ENCODE assay signal across 16 cellular contexts in the genomic region with DNA sequence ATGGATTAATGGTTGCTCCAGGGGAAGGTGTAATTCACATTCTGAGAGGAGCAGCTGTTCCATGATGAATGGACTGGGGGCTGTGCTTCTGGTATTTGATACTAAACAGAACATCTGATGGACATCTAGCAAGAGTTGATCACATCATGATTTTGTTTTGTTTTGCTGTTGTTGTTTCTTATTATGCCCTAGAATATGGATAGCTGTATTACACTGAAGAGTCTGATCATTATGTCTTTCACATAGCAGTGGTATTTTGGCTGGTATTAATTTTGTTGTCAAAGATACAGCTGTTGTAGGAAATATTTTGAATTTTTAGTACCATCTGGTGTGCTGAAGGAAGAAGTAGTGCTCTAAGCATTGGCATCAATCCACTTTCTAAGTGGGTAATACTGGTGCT.
DNase-seq lines count a peak whose midpoint lies in the region; ATAC-seq and TF ChIP-seq lines count a peak whose summit lies in the region.
"Had no signal": no experiment of that assay in that cellular context is flagged by ENCODE, and none has a peak within 500 bp of the region (broad histone marks: within the 10 kb centered on the region; RNA-seq: fewer than 3 reads in every experiment).

No MANE protein-coding gene starts in this region.

- no peaks in the 10 kb centered on the region for H4K20me1 ChIP-seq in SK-N-SH (ENCODE audit: insufficient read depth)
- H4K20me1 ChIP-seq: BLaER1 treated with 17β-estradiol and CSF1 and Interleukin-3, amounts not matched to agents 10 nM and 100 nM had no signal

- H3K79me2 ChIP-seq in SK-N-SH (ENCODE audit: insufficient read depth): no peaks in the 10 kb centered on the region

- H3F3A ChIP-seq in SK-N-SH (replicated peaks; ENCODE audit: insufficient read depth): no peaks in the 10 kb centered on the region

- H3K4me3 Mint-ChIP-seq in T-helper 17 cell: no peak overlapping the region
- no peak overlapping the region for H3K4me3 Mint-ChIP-seq in activated naive CD4-positive, alpha-beta T cell treated with anti-CD3 and anti-CD28 coated beads, Interleukin-2, amount 10 ng/mL, durations not matched to agents 7 days and 5 days
- H3K4me3 Mint-ChIP-seq: CD4-positive, CD25-positive, alpha-beta regulatory T cell; GM23338 had no signal

- H3K27me3 Mint-ChIP-seq in T-helper 17 cell: no peaks in the 10 kb centered on the region
- no peaks in the 10 kb centered on the region for H3K27me3 Mint-ChIP-seq in activated naive CD4-positive, alpha-beta T cell treated with anti-CD3 and anti-CD28 coated beads, Interleukin-2, amount 10 ng/mL, durations not matched to agents 7 days and 5 days
- H3K27me3 Mint-ChIP-seq: CD4-positive, CD25-positive, alpha-beta regulatory T cell had no signal

- H3K4me2 ChIP-seq in SK-N-SH: no peak overlapping the region
- H3K4me2 ChIP-seq: BLaER1 treated with 17β-estradiol and CSF1 and Interleukin-3, amounts not matched to agents 10 nM and 100 nM; GM23338 had no signal

- TF ChIP-seq RAD21 in SK-N-SH (IDR thresholded peaks at IDR 0.05; ENCODE audit: low read length): no peak

- DNase-seq in SK-N-SH: peak; percentile 38
- DNase-seq in NCI-H524 (lab: John Stamatoyannopoulos, UW): peak; percentile 42 to 68
- DNase-seq in myocyte (ENCODE audit: low read depth): peak; percentile 73
- no peak for DNase-seq in T-helper 17 cell
- no peak for DNase-seq in activated naive CD4-positive, alpha-beta T cell treated with anti-CD3 and anti-CD28 coated beads, Interleukin-2, amount 10 ng/mL, durations not matched to agents 7 days and 5 days
- DNase-seq: ACHN; Calu3; CD4-positive, CD25-positive, alpha-beta regulatory T cell; DMS153; DMS79 treated with DMSO at 0.1 percent for 48 hours; EL; H7 had no signal

- H3K36me3 ChIP-seq in SK-N-SH (replicated peaks in 1 of 2; ENCODE audit: control insufficient read depth in 1 of 2, insufficient read depth in 2 of 2, low read length in 1 of 2): no peaks in the 10 kb centered on the region
- H3K36me3 ChIP-seq: BLaER1 treated with 17β-estradiol and CSF1 and Interleukin-3, amounts not matched to agents 10 nM and 100 nM had no signal

- TF ChIP-seq EP300 in SK-N-SH (IDR thresholded peaks at IDR 0.05; ENCODE audit: borderline replicate concordance in 1 of 2, low read depth in 1 of 2, low read length in 1 of 2): peak in 1 of 2 experiments; percentile 76; a peak in 1 of 4 replicates

- H3K36me3 Mint-ChIP-seq in T-helper 17 cell (ENCODE audit: low read depth): no peaks in the 10 kb centered on the region
- H3K36me3 Mint-ChIP-seq in activated naive CD4-positive, alpha-beta T cell treated with anti-CD3 and anti-CD28 coated beads, Interleukin-2, amount 10 ng/mL, durations not matched to agents 7 days and 5 days: no peaks in the 10 kb centered on the region
- H3K36me3 Mint-ChIP-seq: CD4-positive, CD25-positive, alpha-beta regulatory T cell had no signal

- H3K4me1 ChIP-seq in SK-N-SH (ENCODE audit: control insufficient read depth in 1 of 2, insufficient read depth in 2 of 2, low read depth in 1 of 2, low read length in 1 of 2): no peaks in the 10 kb centered on the region; a peak in 1 of 4 replicates
- H3K4me1 ChIP-seq: BLaER1 treated with 17β-estradiol and CSF1 and Interleukin-3, amounts not matched to agents 10 nM and 100 nM had no signal

- peak overlapping the region in 1 of 2 experiments; percentile 34; a peak in 1 of 4 replicates for H3K27ac ChIP-seq in SK-N-SH (ENCODE audit: low read depth in 2 of 2, low read length in 1 of 2)
- H3K27ac ChIP-seq: BLaER1 treated with 17β-estradiol and CSF1 and Interleukin-3, amounts not matched to agents 10 nM and 100 nM had no signal

- CTCF ChIA-PET in SK-N-SH (lab: Yijun Ruan, JAX): interaction anchor here (0.6 to 1.7 kb wide), 5 partner anchors 13 to 1173 kb away, joined by 3 to 7 read pairs (median 4); no protein-coding TSS in a partner anchor
- CTCF ChIA-PET in activated naive CD4-positive, alpha-beta T cell treated with anti-CD3 and anti-CD28 coated beads, Interleukin-2, amount 10 ng/mL, durations not matched to agents 7 days and 5 days (lab: Charles Lee): no interaction called here

- ATAC-seq in SK-N-SH treated with all-trans-retinoic acid at 6 μM for 48 hours: no peak
- ATAC-seq in T-helper 17 cell: no peak
- no peak for ATAC-seq in GM18873 (IDR thresholded peaks at IDR 0.05; ENCODE audit: low FRiP score, unreplicated experiment)
- ATAC-seq: GM23338 had no signal

- POLR2A ChIA-PET in SK-N-SH (lab: Yijun Ruan, JAX): no interaction called here

- no peaks in the 10 kb centered on the region for H3K9me2 ChIP-seq in SK-N-SH

- no peak overlapping the region for H2AFZ ChIP-seq in SK-N-SH (ENCODE audit: low read depth)
- H2AFZ ChIP-seq: GM23338 had no signal

- no peaks in the 10 kb centered on the region for H3K27me3 ChIP-seq in SK-N-SH (ENCODE audit: insufficient read depth)
- H3K27me3 ChIP-seq: BLaER1 treated with 17β-estradiol and CSF1 and Interleukin-3, amounts not matched to agents 10 nM and 100 nM had no signal

- no peak overlapping the region for H3K27ac Mint-ChIP-seq in T-helper 17 cell
- H3K27ac Mint-ChIP-seq in activated naive CD4-positive, alpha-beta T cell treated with anti-CD3 and anti-CD28 coated beads, Interleukin-2, amount 10 ng/mL, durations not matched to agents 7 days and 5 days: no peak overlapping the region
- H3K27ac Mint-ChIP-seq: CD4-positive, CD25-positive, alpha-beta regulatory T cell; GM23338 had no signal

- no peak overlapping the region for H3K9ac ChIP-seq in SK-N-SH
- H3K9ac ChIP-seq: BLaER1 treated with 17β-estradiol and CSF1 and Interleukin-3, amounts not matched to agents 10 nM and 100 nM had no signal

- no peaks in the 10 kb centered on the region for H3K4me1 Mint-ChIP-seq in T-helper 17 cell
- no peaks in the 10 kb centered on the region for H3K4me1 Mint-ChIP-seq in activated naive CD4-positive, alpha-beta T cell treated with anti-CD3 and anti-CD28 coated beads, Interleukin-2, amount 10 ng/mL, durations not matched to agents 7 days and 5 days
- H3K4me1 Mint-ChIP-seq: CD4-positive, CD25-positive, alpha-beta regulatory T cell; GM23338 had no signal

- TF ChIP-seq CTCF in SK-N-SH (IDR thresholded peaks at IDR 0.05): no peak

- H3K4me3 ChIP-seq in SK-N-SH (ENCODE audit: low read depth in 2 of 2, low read length in 1 of 2): no peak overlapping the region
- H3K4me3 ChIP-seq: BLaER1 treated with 17β-estradiol and CSF1 and Interleukin-3, amounts not matched to agents 10 nM and 100 nM; GM23338 had no signal

- H3K9me3 ChIP-seq in SK-N-SH: no peaks in the 10 kb centered on the region; the same call in 1 of the 2 replicates
- H3K9me3 ChIP-seq in T-helper 17 cell (ENCODE audit: control insufficient read depth, low read length, poor library complexity, severe bottlenecking): no peaks in the 10 kb centered on the region
- H3K9me3 ChIP-seq: BLaER1 treated with 17β-estradiol and CSF1 and Interleukin-3, amounts not matched to agents 10 nM and 100 nM had no signal

- no peaks in the 10 kb centered on the region for H3K9me3 Mint-ChIP-seq in activated naive CD4-positive, alpha-beta T cell treated with anti-CD3 and anti-CD28 coated beads, Interleukin-2, amount 10 ng/mL, durations not matched to agents 7 days and 5 days
- H3K9me3 Mint-ChIP-seq: GM23338 had no signal

TF ChIP-seq in SK-N-SH, 30 proteins besides CTCF, POLR2A, EP300 and RAD21 (continues in another document):
- TF ChIP-seq, protein P1, sequence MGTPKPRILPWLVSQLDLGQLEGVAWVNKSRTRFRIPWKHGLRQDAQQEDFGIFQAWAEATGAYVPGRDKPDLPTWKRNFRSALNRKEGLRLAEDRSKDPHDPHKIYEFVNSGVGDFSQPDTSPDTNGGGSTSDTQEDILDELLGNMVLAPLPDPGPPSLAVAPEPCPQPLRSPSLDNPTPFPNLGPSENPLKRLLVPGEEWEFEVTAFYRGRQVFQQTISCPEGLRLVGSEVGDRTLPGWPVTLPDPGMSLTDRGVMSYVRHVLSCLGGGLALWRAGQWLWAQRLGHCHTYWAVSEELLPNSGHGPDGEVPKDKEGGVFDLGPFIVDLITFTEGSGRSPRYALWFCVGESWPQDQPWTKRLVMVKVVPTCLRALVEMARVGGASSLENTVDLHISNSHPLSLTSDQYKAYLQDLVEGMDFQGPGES (IDR thresholded peaks at IDR 0.05; ENCODE audit: low read depth, low read length): no peak
- TF ChIP-seq, protein P2, sequence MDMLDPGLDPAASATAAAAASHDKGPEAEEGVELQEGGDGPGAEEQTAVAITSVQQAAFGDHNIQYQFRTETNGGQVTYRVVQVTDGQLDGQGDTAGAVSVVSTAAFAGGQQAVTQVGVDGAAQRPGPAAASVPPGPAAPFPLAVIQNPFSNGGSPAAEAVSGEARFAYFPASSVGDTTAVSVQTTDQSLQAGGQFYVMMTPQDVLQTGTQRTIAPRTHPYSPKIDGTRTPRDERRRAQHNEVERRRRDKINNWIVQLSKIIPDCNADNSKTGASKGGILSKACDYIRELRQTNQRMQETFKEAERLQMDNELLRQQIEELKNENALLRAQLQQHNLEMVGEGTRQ (IDR thresholded peaks at IDR 0.05; ENCODE audit: borderline replicate concordance, low read depth, low read length): no peak
- no peak for TF ChIP-seq FOXM1 (IDR thresholded peaks at IDR 0.05; ENCODE audit: low read depth)
- no peak for TF ChIP-seq YY1 (IDR thresholded peaks at IDR 0.05; ENCODE audit: low read depth)
- TF ChIP-seq ELF1 (IDR thresholded peaks at IDR 0.05): no peak
- no peak for TF ChIP-seq SMC3 (IDR thresholded peaks at IDR 0.05; ENCODE audit: low read depth, low read length)

TF ChIP-seq in SK-N-SH treated with all-trans-retinoic acid at 6 μM for 48 hours, 23 proteins besides CTCF, POLR2A, EP300 and RAD21 (continues in another document):
- TF ChIP-seq, protein P3, sequence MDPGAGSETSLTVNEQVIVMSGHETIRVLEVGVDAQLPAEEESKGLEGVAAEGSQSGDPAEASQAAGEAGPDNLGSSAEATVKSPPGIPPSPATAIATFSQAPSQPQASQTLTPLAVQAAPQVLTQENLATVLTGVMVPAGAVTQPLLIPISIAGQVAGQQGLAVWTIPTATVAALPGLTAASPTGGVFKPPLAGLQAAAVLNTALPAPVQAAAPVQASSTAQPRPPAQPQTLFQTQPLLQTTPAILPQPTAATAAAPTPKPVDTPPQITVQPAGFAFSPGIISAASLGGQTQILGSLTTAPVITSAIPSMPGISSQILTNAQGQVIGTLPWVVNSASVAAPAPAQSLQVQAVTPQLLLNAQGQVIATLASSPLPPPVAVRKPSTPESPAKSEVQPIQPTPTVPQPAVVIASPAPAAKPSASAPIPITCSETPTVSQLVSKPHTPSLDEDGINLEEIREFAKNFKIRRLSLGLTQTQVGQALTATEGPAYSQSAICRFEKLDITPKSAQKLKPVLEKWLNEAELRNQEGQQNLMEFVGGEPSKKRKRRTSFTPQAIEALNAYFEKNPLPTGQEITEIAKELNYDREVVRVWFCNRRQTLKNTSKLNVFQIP (CRISPR knock-in tag; IDR thresholded peaks at IDR 0.05; ENCODE audit: borderline replicate concordance, low read depth): no peak
- no peak for TF ChIP-seq ZNF70 (CRISPR knock-in tag; IDR thresholded peaks at IDR 0.05)
- TF ChIP-seq RARB (CRISPR knock-in tag; IDR thresholded peaks at IDR 0.05): no peak
- TF ChIP-seq ZNF8 (CRISPR knock-in tag; IDR thresholded peaks at IDR 0.05): no peak
- no peak for TF ChIP-seq BACH2 (CRISPR knock-in tag; IDR thresholded peaks at IDR 0.05; ENCODE audit: borderline replicate concordance)

Comparison
In these comparisons a context has a peak if more than half of its experiments do, and no peak if none do; other contexts are left out.
1. DNase-seq: peak in SK-N-SH (single experiment), NCI-H524 (2 of 2) and myocyte (single experiment); none in T-helper 17 cell (0 of 3) and activated naive CD4-positive, alpha-beta T cell treated with anti-CD3 and anti-CD28 coated beads, Interleukin-2, amount 10 ng/mL, durations not matched to agents 7 days and 5 days (single experiment).